Comparison of ENCODE assay signal across 30 cellular contexts in the genomic region with DNA sequence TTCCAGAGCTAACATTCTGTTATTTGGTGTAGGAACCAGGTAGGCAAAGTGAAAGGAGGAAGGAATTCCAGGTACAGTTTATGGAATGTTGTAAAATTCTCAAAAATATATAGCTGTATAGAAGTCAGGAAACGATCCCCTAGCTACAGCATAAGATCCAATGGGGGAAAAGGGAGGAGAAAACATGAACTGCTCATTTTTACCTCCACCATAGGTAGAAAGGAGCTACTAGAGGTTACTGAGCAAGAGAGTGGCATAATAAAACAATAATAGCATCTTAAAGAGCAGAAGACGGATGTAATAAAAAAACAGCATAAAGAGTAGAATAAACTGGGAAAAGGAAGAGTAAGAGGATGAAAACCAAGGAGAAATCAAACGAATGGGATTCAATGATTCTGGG.
"Had no signal": no experiment of that assay in that cellular context is flagged by ENCODE, and none has a peak within 500 bp of the region (broad histone marks: within the 10 kb centered on the region; RNA-seq: fewer than 3 reads in every experiment).

No MANE protein-coding gene starts in this region.

- ATAC-seq: naive thymus-derived CD8-positive, alpha-beta T cell; natural killer cell treated with Interleukin-12 subunit alpha and Interleukin-12 subunit beta and Interleukin-15 and Interleukin-18, amount 100 ng/mL, for 72 hours; psoas muscle; right cardiac atrium; stimulated activated memory B cell treated with anti-CD40 and anti-IgM and Interleukin-4, amounts not matched to agents 10 μg/mL and 1 μg/mL and 100 μg/mL, for 72 hours; stimulated activated naive CD8-positive, alpha-beta T cell treated with anti-CD3 and anti-CD28 coated beads, Interleukin-15, amount 100 ng/mL, for 72 hours; stimulated activated naive CD8-positive, alpha-beta T cell treated with anti-CD3 and anti-CD28 coated beads, Interleukin-15, Interleukin-2, amounts not matched to agents 100 U/mL and 50 U/mL, for 24 hours; upper lobe of right lung had no signal

- H3K36me3 ChIP-seq: neural progenitor cell, ovary, spleen, suprapubic skin, tibial artery, transverse colon, upper lobe of right lung, uterus had no signal

- H3K4me3 ChIP-seq: neural progenitor cell, ovary, psoas muscle, skin epidermis, smooth muscle cell, spleen, suprapubic skin, testis, tibial artery, transverse colon, upper lobe of right lung, uterus had no signal

- H3K27ac ChIP-seq: neural progenitor cell, ovary, parathyroid adenoma, psoas muscle, skin epidermis, spleen, suprapubic skin, testis, tibial artery, transverse colon, upper lobe of right lung, uterus had no signal

- DNase-seq: naive thymus-derived CD8-positive, alpha-beta T cell; occipital lobe; ovary; posterior cingulate gyrus; psoas muscle; right cardiac atrium; spleen; stimulated activated CD4-positive, alpha-beta T cell treated with anti-CD3 and anti-CD28 coated beads, Interleukin-12 subunit alpha, Interleukin-12 subunit beta, amount 100 ng/mL, for 4 hours; stimulated activated CD4-positive, alpha-beta T cell treated with anti-CD3 and anti-CD28 coated beads, Interleukin-1b, Interleukin-23, amount 100 ng/mL, for 48 hours; stimulated activated CD4-positive, alpha-beta T cell treated with anti-CD3 and anti-CD28 coated beads, Interleukin-4, amount 100 ng/mL, for 1 hour; stimulated activated CD4-positive, alpha-beta T cell treated with anti-CD3 and anti-CD28 coated beads, Interleukin-4, amount 100 ng/mL, for 4 hours; stimulated activated CD8-positive, alpha-beta memory T cell treated with anti-CD3 and anti-CD28 coated beads, Interleukin-4, amount 100 ng/mL, for 48 hours; stimulated activated naive CD4-positive, alpha-beta T cell; stimulated activated naive CD8-positive, alpha-beta T cell treated with anti-CD3 and anti-CD28 coated beads, Interleukin-15, amount 100 ng/mL, for 72 hours; stimulated activated naive CD8-positive, alpha-beta T cell treated with anti-CD3 and anti-CD28 coated beads, Interleukin-15, Interleukin-2, amounts not matched to agents 100 U/mL and 50 U/mL, for 24 hours; substantia nigra; testis; tibial artery; transverse colon; upper lobe of right lung; uterus had no signal

- H3K9me3 ChIP-seq: ovary, psoas muscle, spleen, suprapubic skin, testis, tibial artery, transverse colon, upper lobe of right lung, uterus had no signal

- H3K4me3 Mint-ChIP-seq: naive thymus-derived CD8-positive, alpha-beta T cell; natural killer cell treated with Interleukin-12 subunit alpha and Interleukin-12 subunit beta and Interleukin-15 and Interleukin-18, amount 100 ng/mL, for 72 hours; neural progenitor cell; stimulated activated memory B cell treated with anti-CD40 and anti-IgM and Interleukin-4, amounts not matched to agents 10 μg/mL and 1 μg/mL and 100 μg/mL, for 72 hours; stimulated activated naive CD8-positive, alpha-beta T cell treated with anti-CD3 and anti-CD28 coated beads, Interleukin-15, amount 100 ng/mL, for 72 hours; type B pancreatic cell had no signal

- H3K4me1 ChIP-seq: neural progenitor cell, parathyroid adenoma, psoas muscle had no signal

- H3K27me3 ChIP-seq: neural progenitor cell, ovary, spleen, suprapubic skin, testis, tibial artery, transverse colon, upper lobe of right lung, uterus had no signal

- H3K36me3 Mint-ChIP-seq: naive thymus-derived CD8-positive, alpha-beta T cell; natural killer cell treated with Interleukin-12 subunit alpha and Interleukin-12 subunit beta and Interleukin-15 and Interleukin-18, amount 100 ng/mL, for 72 hours; neural progenitor cell; type B pancreatic cell had no signal

- H3K27me3 Mint-ChIP-seq: naive thymus-derived CD8-positive, alpha-beta T cell; natural killer cell treated with Interleukin-12 subunit alpha and Interleukin-12 subunit beta and Interleukin-15 and Interleukin-18, amount 100 ng/mL, for 72 hours; progenitor cell of endocrine pancreas; stimulated activated memory B cell treated with anti-CD40 and anti-IgM and Interleukin-4, amounts not matched to agents 10 μg/mL and 1 μg/mL and 100 μg/mL, for 72 hours; stimulated activated naive CD8-positive, alpha-beta T cell treated with anti-CD3 and anti-CD28 coated beads, Interleukin-15, amount 100 ng/mL, for 72 hours; type B pancreatic cell had no signal

- H3K4me1 Mint-ChIP-seq: stimulated activated naive CD8-positive, alpha-beta T cell treated with anti-CD3 and anti-CD28 coated beads, Interleukin-15, amount 100 ng/mL, for 72 hours had no signal

- H3K9me3 Mint-ChIP-seq: naive thymus-derived CD8-positive, alpha-beta T cell; natural killer cell treated with Interleukin-12 subunit alpha and Interleukin-12 subunit beta and Interleukin-15 and Interleukin-18, amount 100 ng/mL, for 72 hours; neural progenitor cell; stimulated activated memory B cell treated with anti-CD40 and anti-IgM and Interleukin-4, amounts not matched to agents 10 μg/mL and 1 μg/mL and 100 μg/mL, for 72 hours; type B pancreatic cell had no signal

- H3K27ac Mint-ChIP-seq: naive thymus-derived CD8-positive, alpha-beta T cell; natural killer cell treated with Interleukin-12 subunit alpha and Interleukin-12 subunit beta and Interleukin-15 and Interleukin-18, amount 100 ng/mL, for 72 hours; neural progenitor cell; progenitor cell of endocrine pancreas; stimulated activated memory B cell treated with anti-CD40 and anti-IgM and Interleukin-4, amounts not matched to agents 10 μg/mL and 1 μg/mL and 100 μg/mL, for 72 hours; stimulated activated naive CD8-positive, alpha-beta T cell treated with anti-CD3 and anti-CD28 coated beads, Interleukin-15, amount 100 ng/mL, for 72 hours; type B pancreatic cell had no signal
